ENCODE assay signal across 8 cellular contexts in genomic region chr19:38869836-38870607, GRCh38. TPM values are rescaled to one million over a fixed set of nuclear protein-coding genes. Genes with fewer than 3 reads are reported as not detected.
A peak's percentile ranks its signal among the peaks of the same experiment; 100 is the strongest.
DNase-seq lines count a peak whose midpoint lies in the region; ATAC-seq and TF ChIP-seq lines count a peak whose summit lies in the region.

No MANE protein-coding gene starts in this region.

- peak; percentile 70 for ATAC-seq in GM18868 (IDR thresholded peaks at IDR 0.05; ENCODE audit: unreplicated experiment)
- ATAC-seq in HG03378 (IDR thresholded peaks at IDR 0.05; ENCODE audit: unreplicated experiment), result peak; percentile 56

- no peaks in the 10 kb centered on the region for H3K36me3 ChIP-seq in right atrium auricular region
- H3K36me3 ChIP-seq in uterus, result no peaks in the 10 kb centered on the region

- H3K27ac ChIP-seq in right atrium auricular region, result peak overlapping the region; percentile 24 to 27
- H3K27ac ChIP-seq in uterus, result peak overlapping the region; percentile 6 to 47

- TF ChIP-seq CTCF in right atrium auricular region (IDR thresholded peaks at IDR 0.05), result peak; percentile 90 to 93
- TF ChIP-seq CTCF in uterus (IDR thresholded peaks at IDR 0.05), result peak; percentile 81 to 91 (median 88)

- H3K4me1 ChIP-seq in right atrium auricular region, result peaks cover 0 to 24% of the 10 kb centered on the region in 2 donors
- peaks cover 0 to 4% of the 10 kb centered on the region in 2 donors for H3K4me1 ChIP-seq in uterus

- H3K9me3 ChIP-seq in right atrium auricular region (no peaks in the 10 kb centered on the region), uterus (no peaks in the 10 kb centered on the region)

- DNase-seq in T follicular helper cell (ENCODE audit: low read depth) (peak; percentile 91), amniotic epithelial cell (ENCODE audit: low read depth) (peak; percentile 62), right atrium auricular region (ENCODE audit: low spot score) (peak; percentile 82), renal cortical epithelial cell (ENCODE audit: low read depth) (peak; percentile 42), uterus (peak; percentile 81 to 82), NCI-H1694 treated with DMSO at 0.1 percent for 48 hours (lab: John Stamatoyannopoulos, UW) (no peak)

- peak in 1 of 2 donors; percentile 24 for TF ChIP-seq POLR2A in uterus (IDR thresholded peaks at IDR 0.05)

- H3K27me3 ChIP-seq in right atrium auricular region (no peaks in the 10 kb centered on the region), uterus (no peaks in the 10 kb centered on the region)

- peak overlapping the region; percentile 39 to 56 for H3K4me3 ChIP-seq in right atrium auricular region
- H3K4me3 ChIP-seq in uterus, result peak overlapping the region; percentile 29 to 43

- intact Hi-C loops in uterus (cut with DNase I; ENCODE audit: low total_unique reads), result no loop called here

RNA-seq across cellular contexts. Expression of gene RINL, which starts 8.1 kb away (rescaled TPM):
- total RNA-seq in right atrium auricular region, result 1 to 10 TPM; 3.3 to 5.5 TPM
- 10.0 and 19.1 TPM in 2 replicates for total RNA-seq in renal cortical epithelial cell
- 100 to 1,000 TPM in 1 of 4 donors, 1 to 10 TPM in 3; 3.3 to 308 (median 5.0) TPM for total RNA-seq in uterus

RNA-seq across cellular contexts. Expression of gene HNRNPL, which starts 20.2 kb away (rescaled TPM):
- 100 to 1,000 TPM; 102 to 115 TPM for total RNA-seq in right atrium auricular region
- 218 and 338 TPM in 2 replicates for total RNA-seq in renal cortical epithelial cell
- total RNA-seq in uterus, result 100 to 1,000 TPM in 2 of 4 donors, 10 to 100 TPM in 2; 65.8 to 353 (median 177) TPM

RNA-seq across cellular contexts. Expression of gene SIRT2, which starts 29.4 kb away (rescaled TPM):
- 100 to 1,000 TPM in 1 of 2 donors, 10 to 100 TPM in 1; 91.5 to 170 TPM for total RNA-seq in right atrium auricular region
- 28.7 and 38.6 TPM in 2 replicates for total RNA-seq in renal cortical epithelial cell
- total RNA-seq in uterus, result 100 to 1,000 TPM in 2 of 4 donors, 10 to 100 TPM in 2; 46.0 to 171 (median 80.2) TPM

RNA-seq across cellular contexts. Expression of gene NFKBIB, which starts 29.7 kb away (rescaled TPM):
- total RNA-seq in right atrium auricular region (10 to 100 TPM; 13.3 to 29.2 TPM), renal cortical epithelial cell (13.7 and 16.9 TPM in 2 replicates), uterus (10 to 100 TPM in 3 of 4 donors, 1 to 10 TPM in 1; 5.2 to 37.4 (median 19.4) TPM)

RNA-seq across cellular contexts. Expression of gene ECH1, which starts 38.4 kb away (rescaled TPM):
- total RNA-seq in right atrium auricular region, result 100 to 1,000 TPM; 309 to 329 TPM
- 11.3 and 37.8 TPM in 2 replicates for total RNA-seq in renal cortical epithelial cell
- 100 to 1,000 TPM in 1 of 4 donors, 10 to 100 TPM in 3; 27.7 to 188 (median 70.3) TPM for total RNA-seq in uterus
